ENCODE assay signal across 1 cellular context in genomic region chr12:121894633-121895032, GRCh38.
TF ChIP-seq lines count a peak whose summit lies in the region.

No MANE protein-coding gene starts in this region.

TF ChIP-seq in K562, 482 proteins besides CTCF, POLR2A, EP300 and RAD21 (continued from another document):
- TF ChIP-seq ZBTB33 (CRISPR knock-in tag; IDR thresholded peaks at IDR 0.05) = peak; percentile 62
